22 cellular contexts compared by ENCODE assay signal in the genomic region with DNA sequence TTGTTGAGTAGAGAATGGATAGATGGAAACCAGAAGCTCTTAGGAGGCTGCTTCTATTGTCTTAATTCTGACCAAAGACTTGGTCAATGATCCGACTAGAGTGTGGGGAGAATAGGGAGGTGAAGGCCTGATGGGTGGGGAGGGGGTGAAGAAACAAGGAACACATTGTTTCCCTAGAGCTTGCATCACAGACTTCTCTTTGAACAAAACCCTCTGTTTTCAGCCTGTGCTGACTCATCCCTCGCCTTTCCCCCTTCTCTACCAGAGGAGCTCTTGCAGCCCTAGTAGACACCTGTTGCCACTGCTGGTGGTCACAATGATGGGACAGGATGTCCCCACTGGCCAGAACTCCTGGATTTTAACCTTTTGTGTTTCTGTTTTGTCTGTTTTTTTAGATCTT. TPM values are rescaled to one million over a fixed set of nuclear protein-coding genes. Genes with fewer than 3 reads are reported as not detected.
DNase-seq lines count a peak whose midpoint lies in the region; ATAC-seq and TF ChIP-seq lines count a peak whose summit lies in the region.
"Had no signal": no experiment of that assay in that cellular context is flagged by ENCODE, and none has a peak within 500 bp of the region (broad histone marks: within the 10 kb centered on the region; RNA-seq: fewer than 3 reads in every experiment).

No MANE protein-coding gene starts in this region.

- DNase-seq in GM12865 (ENCODE audit: low read depth) = peak; percentile 8
- DNase-seq in NOMO-1 (lab: John Stamatoyannopoulos, UW; ENCODE audit: unreplicated experiment in 2 of 2) = peak; percentile 8 to 45
- peak in 9 of 10 donors; percentile 21 to 84 (median 63) for DNase-seq in dorsolateral prefrontal cortex
- peak; percentile 56 for DNase-seq in occipital lobe (lab: John Stamatoyannopoulos, UW)
- DNase-seq in upper lobe of left lung = no peak
- no peak for DNase-seq in stomach
- DNase-seq in T-helper 17 cell = no peak
- no peak for DNase-seq in cerebellar nuclear complex (lab: John Stamatoyannopoulos, UW)
- DNase-seq: activated CD8-positive, alpha-beta T cell treated with anti-CD3 and anti-CD28 coated beads, Interleukin-2, amount 10 ng/mL, durations not matched to agents 7 days and 5 days; activated naive CD4-positive, alpha-beta T cell; GF-D8; MG63; NCI-H2171; OCI-M1; stimulated activated CD4-positive, alpha-beta T cell treated with anti-CD3 and anti-CD28 coated beads, Interleukin-4, amount 100 ng/mL, for 1 hour; stimulated activated naive CD8-positive, alpha-beta T cell treated with anti-CD3 and anti-CD28 coated beads, Interleukin-15, Interleukin-2, amounts not matched to agents 100 U/mL and 50 U/mL, for 24 hours; T1000 had no signal

- H3K9me3 ChIP-seq in upper lobe of left lung = no peaks in the 10 kb centered on the region
- H3K9me3 ChIP-seq in stomach = no peaks in the 10 kb centered on the region
- no peaks in the 10 kb centered on the region for H3K9me3 ChIP-seq in T-helper 17 cell (ENCODE audit: control insufficient read depth, low read length, poor library complexity, severe bottlenecking)
- H3K9me3 ChIP-seq: BLaER1 treated with 17β-estradiol and CSF1 and Interleukin-3, amounts not matched to agents 10 nM and 100 nM; MG63 had no signal

- H3K27ac Mint-ChIP-seq in T-helper 17 cell = no peak overlapping the region
- H3K27ac Mint-ChIP-seq: activated CD8-positive, alpha-beta T cell treated with anti-CD3 and anti-CD28 coated beads, Interleukin-2, amount 10 ng/mL, durations not matched to agents 7 days and 5 days had no signal

- 68 to 82% methylated on average over 2 of the region's 2 CpGs for WGBS in upper lobe of left lung, 2 donors
- WGBS in stomach, 5 donors = 53 to 75% (median 53%) methylated on average over 2 of the region's 2 CpGs

- H3K4me3 ChIP-seq in GM12865 (ENCODE audit: low read depth, low read length) (no peak overlapping the region), dorsolateral prefrontal cortex (peak overlapping the region in 1 of 59 donors; percentile 17), upper lobe of left lung (no peak overlapping the region), stomach (no peak overlapping the region)
- H3K4me3 ChIP-seq: BLaER1 treated with 17β-estradiol and CSF1 and Interleukin-3, amounts not matched to agents 10 nM and 100 nM; MG63 had no signal

- peaks cover 78% of the 10 kb centered on the region for H3K27me3 Mint-ChIP-seq in T-helper 17 cell

- ATAC-seq in upper lobe of left lung (ENCODE audit: low FRiP score in 2 of 2) (no peak), T-helper 17 cell (no peak)
- ATAC-seq: activated CD8-positive, alpha-beta T cell treated with anti-CD3 and anti-CD28 coated beads, Interleukin-2, amount 10 ng/mL, durations not matched to agents 7 days and 5 days; stimulated activated naive CD8-positive, alpha-beta T cell treated with anti-CD3 and anti-CD28 coated beads, Interleukin-15, Interleukin-2, amounts not matched to agents 100 U/mL and 50 U/mL, for 24 hours had no signal

- H3K4me1 Mint-ChIP-seq in T-helper 17 cell = peaks cover 3% of the 10 kb centered on the region
- H3K4me1 Mint-ChIP-seq: central memory CD8-positive, alpha-beta T cell had no signal

- peaks cover 0 to 15% (median 0%) of the 10 kb centered on the region in 45 donors for H3K27me3 ChIP-seq in dorsolateral prefrontal cortex
- no peaks in the 10 kb centered on the region for H3K27me3 ChIP-seq in upper lobe of left lung
- H3K27me3 ChIP-seq in stomach = peaks cover 0 to 91% (median 26%) of the 10 kb centered on the region in 3 donors
- H3K27me3 ChIP-seq: MG63 had no signal

- H3K36me3 ChIP-seq in upper lobe of left lung = no peaks in the 10 kb centered on the region
- no peaks in the 10 kb centered on the region for H3K36me3 ChIP-seq in stomach
- H3K36me3 ChIP-seq: BLaER1 treated with 17β-estradiol and CSF1 and Interleukin-3, amounts not matched to agents 10 nM and 100 nM; MG63 had no signal

- H3K27ac ChIP-seq in dorsolateral prefrontal cortex (peak overlapping the region in 58 of 59 donors; percentile 14 to 94 (median 76)), upper lobe of left lung (no peak overlapping the region), stomach (no peak overlapping the region)
- H3K27ac ChIP-seq: BLaER1 treated with 17β-estradiol and CSF1 and Interleukin-3, amounts not matched to agents 10 nM and 100 nM had no signal

- H3K4me1 ChIP-seq in upper lobe of left lung (no peaks in the 10 kb centered on the region), stomach (no peaks in the 10 kb centered on the region)
- H3K4me1 ChIP-seq: BLaER1 treated with 17β-estradiol and CSF1 and Interleukin-3, amounts not matched to agents 10 nM and 100 nM had no signal

- intact Hi-C loops in dorsolateral prefrontal cortex (cut with DNase I) = no loop called here
- intact Hi-C loops in stomach (cut with DNase I; ENCODE audit: low total_unique reads) = no loop called here

- TF ChIP-seq POLR2A in upper lobe of left lung (IDR thresholded peaks at IDR 0.05) (no peak), stomach (IDR thresholded peaks at IDR 0.05) (no peak)

- TF ChIP-seq CTCF in GM12865 (IDR thresholded peaks at IDR 0.05; ENCODE audit: insufficient read depth, low read depth, low read length, missing control alignments) = no peak
- peak in 8 of 56 donors; percentile 6 to 28 (median 18) for TF ChIP-seq CTCF in dorsolateral prefrontal cortex (IDR thresholded peaks at IDR 0.05 in 54 of 56, conservative IDR thresholded peaks at IDR 0.05 in 2 of 56; ENCODE audit: low read depth in 1 of 56, partially characterized antibody in 56 of 56)
- TF ChIP-seq CTCF in upper lobe of left lung (IDR thresholded peaks at IDR 0.05) = no peak
- TF ChIP-seq CTCF in stomach (IDR thresholded peaks at IDR 0.05) = no peak

- peaks cover 7% of the 10 kb centered on the region for H3K36me3 Mint-ChIP-seq in T-helper 17 cell (ENCODE audit: low read depth)

- no peak for TF ChIP-seq EP300 in upper lobe of left lung (IDR thresholded peaks at IDR 0.05)
- TF ChIP-seq EP300 in stomach (IDR thresholded peaks at IDR 0.05) = no peak

- no peak overlapping the region for H3K4me3 Mint-ChIP-seq in T-helper 17 cell
- H3K4me3 Mint-ChIP-seq: activated CD8-positive, alpha-beta T cell treated with anti-CD3 and anti-CD28 coated beads, Interleukin-2, amount 10 ng/mL, durations not matched to agents 7 days and 5 days; central memory CD8-positive, alpha-beta T cell had no signal

RNA-seq across cellular contexts. Expression of gene CISTR, which starts 46.8 kb away (rescaled TPM):
- total RNA-seq in dorsolateral prefrontal cortex (1 to 10 TPM in 52 of 120 experiments, under 1 TPM in 9, not detected in 59; 0.86 to 3.7 (median 1.4) TPM), occipital lobe (not detected), upper lobe of left lung (not detected), stomach (not detected), T-helper 17 cell (not detected)
- polyA plus RNA-seq in stomach = not detected
- total RNA-seq: activated CD8-positive, alpha-beta T cell treated with anti-CD3 and anti-CD28 coated beads, Interleukin-2, amount 10 ng/mL, durations not matched to agents 7 days and 5 days; epithelial cell of proximal tubule; mucosa of gallbladder; pulmonary artery endothelial cell had no signal

Comparison
In these comparisons a context has a peak if more than half of its experiments do, and no peak if none do; other contexts are left out.
1. DNase-seq: peak in GM12865 (single experiment), NOMO-1 (2 of 2), dorsolateral prefrontal cortex (9 of 10) and occipital lobe (single experiment); none in upper lobe of left lung (0 of 2), stomach (single experiment), T-helper 17 cell (0 of 3) and cerebellar nuclear complex (0 of 2).
2. H3K27ac ChIP-seq: peak in dorsolateral prefrontal cortex (58 of 59); none in upper lobe of left lung (0 of 4) and stomach (0 of 5).